ENCODE assay signal across 9 cellular contexts in genomic region chr22:45308624-45309421, GRCh38. TPM values are rescaled to one million over a fixed set of nuclear protein-coding genes. Genes with fewer than 3 reads are reported as not detected.
DNase-seq lines count a peak whose midpoint lies in the region; ATAC-seq, FAIRE-seq and TF ChIP-seq lines count a peak whose summit lies in the region.
"Had no signal": no experiment of that assay in that cellular context is flagged by ENCODE, and none has a peak within 500 bp of the region (broad histone marks: within the 10 kb centered on the region; RNA-seq: fewer than 3 reads in every experiment).

No MANE protein-coding gene starts in this region.

- peak overlapping the region; percentile 93 for H2AFZ ChIP-seq in DND-41 (ENCODE audit: low read depth, low read length)

- H3K27me3 ChIP-seq in DND-41 (ENCODE audit: insufficient read depth, low read length, poor library complexity), result no peaks in the 10 kb centered on the region

- peaks cover 10% of the 10 kb centered on the region for H4K20me1 ChIP-seq in DND-41 (ENCODE audit: insufficient read depth, low read length)

- no peak for FAIRE-seq in H54 (lab: Jason Lieb, UNC)

- TF ChIP-seq CTCF in DND-41 (IDR thresholded peaks at IDR 0.05; ENCODE audit: borderline replicate concordance, extremely low read depth, low read length, poor library complexity, severe bottlenecking) (no peak), NB4 (IDR thresholded peaks at IDR 0.05; ENCODE audit: low read depth, low read length) (no peak), mucosa of descending colon (IDR thresholded peaks at IDR 0.05) (no peak)

- H3K4me2 ChIP-seq in DND-41 (ENCODE audit: insufficient read depth, low read length), result peak overlapping the region; percentile 85

- intact Hi-C loops in mucosa of descending colon (cut with DNase I, micrococcal nuclease), result no loop called here

- no peaks in the 10 kb centered on the region for H3K36me3 ChIP-seq in DND-41 (ENCODE audit: insufficient read depth, low read length)
- no peaks in the 10 kb centered on the region for H3K36me3 ChIP-seq in mucosa of descending colon (ENCODE audit: low read depth)

- H3K79me2 ChIP-seq in DND-41 (ENCODE audit: insufficient read depth, low read length), result peaks cover 33% of the 10 kb centered on the region

- peak overlapping the region; percentile 88 for H3K9ac ChIP-seq in DND-41 (ENCODE audit: low read depth, low read length)

- DNase-seq in DND-41 (peak; percentile 20), NB4 (ENCODE audit: low read depth) (peak; percentile 56), mucosa of descending colon (peak; percentile 57 to 75 (median 64)), kidney glomerular epithelial cell (lab: John Stamatoyannopoulos, UW) (no peak), H54 (ENCODE audit: insufficient read length, low spot score) (no peak)
- peak; percentile 17 for DNase-seq in central memory CD4-positive, alpha-beta T cell

- H3K4me1 ChIP-seq in DND-41 (ENCODE audit: insufficient read depth, low read length) (peaks cover 30% of the 10 kb centered on the region), mucosa of descending colon (ENCODE audit: low read depth) (peaks cover 34% of the 10 kb centered on the region)

- peak overlapping the region; percentile 85 for H3K27ac ChIP-seq in DND-41 (ENCODE audit: low read length)

- no peaks in the 10 kb centered on the region for H3K9me3 ChIP-seq in DND-41 (ENCODE audit: insufficient read depth, low read length, severe bottlenecking)
- no peaks in the 10 kb centered on the region for H3K9me3 ChIP-seq in mucosa of descending colon

- ATAC-seq in DND-41 (ENCODE audit: insufficient read depth, low read depth), result no peak
- peak; percentile 45 for ATAC-seq in mucosa of descending colon
- no peak for ATAC-seq in GM18511 (IDR thresholded peaks at IDR 0.05; ENCODE audit: unreplicated experiment)
- ATAC-seq in GM21737 (IDR thresholded peaks at IDR 0.05; ENCODE audit: unreplicated experiment), result no peak

- TF ChIP-seq POLR2A in NB4 (IDR thresholded peaks at IDR 0.05; ENCODE audit: extremely low read depth, insufficient read length) (no peak), H54 (IDR thresholded peaks at IDR 0.05; ENCODE audit: low read depth, low read length) (no peak)

- peak overlapping the region; percentile 11 to 69; a peak in 3 of 4 replicates for H3K4me3 ChIP-seq in DND-41 (ENCODE audit: low read depth in 1 of 2, low read length in 2 of 2)
- peak overlapping the region; percentile 40 for H3K4me3 ChIP-seq in NB4 (ENCODE audit: low read depth, low read length)
- H3K4me3 ChIP-seq in mucosa of descending colon, result peak overlapping the region; percentile 90

RNA-seq across cellular contexts. Expression of gene FAM118A, which starts 0.9 kb away (rescaled TPM):
- total RNA-seq in mucosa of descending colon, result 10 to 100 TPM; 50.1 to 86.0 (median 55.1) TPM

RNA-seq across cellular contexts. Expression of gene UPK3A, which starts 24.1 kb away (rescaled TPM):
- under 1 TPM in 1 of 3 donors, not detected in 2; 0.67 TPM for total RNA-seq in mucosa of descending colon
- total RNA-seq: NCI-H460 had no signal

Comparison
In these comparisons a context has a peak if more than half of its experiments do, and no peak if none do; other contexts are left out.
1. DNase-seq: peak in DND-41 (single experiment), NB4 (single experiment), central memory CD4-positive, alpha-beta T cell (single experiment) and mucosa of descending colon (3 of 3); none in kidney glomerular epithelial cell (single experiment) and H54 (single experiment).
2. H3K4me3 ChIP-seq: peak in every context shown above with its lines; median percentile 90 in mucosa of descending colon; 40 in DND-41; 40 in NB4.